ENCODE assay signal across 1 cellular context in genomic region chr16:53085539-53086450, GRCh38.
TF ChIP-seq lines count a peak whose summit lies in the region.

No MANE protein-coding gene starts in this region.

TF ChIP-seq in GM23338, 12 proteins besides CTCF, POLR2A, EP300 and RAD21:
- TF ChIP-seq REST (IDR thresholded peaks at IDR 0.05; ENCODE audit: unreplicated experiment): no peak
